In the genomic region with DNA sequence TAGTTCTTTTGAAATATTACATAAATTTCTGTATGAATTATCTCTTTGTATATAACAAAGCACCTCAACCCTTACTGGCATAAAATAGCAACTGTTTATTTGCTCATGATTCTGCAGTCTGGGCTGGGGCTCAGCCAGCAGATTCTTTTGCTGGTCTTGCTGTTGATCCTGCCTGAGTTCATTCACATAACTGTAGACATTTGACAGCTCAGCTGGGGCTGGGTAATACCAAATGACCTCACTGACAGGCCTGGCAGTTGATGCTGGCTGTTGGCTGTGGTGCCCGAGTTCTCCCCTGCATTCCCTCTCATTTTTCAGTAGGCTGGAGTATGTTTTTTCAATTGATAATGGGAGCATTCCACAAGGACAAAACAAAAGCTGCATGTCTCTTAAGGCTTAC, we compare ENCODE assay signal across 13 cellular contexts.
DNase-seq lines count a peak whose midpoint lies in the region; ATAC-seq and TF ChIP-seq lines count a peak whose summit lies in the region.
"Had no signal": no experiment of that assay in that cellular context is flagged by ENCODE, and none has a peak within 500 bp of the region (broad histone marks: within the 10 kb centered on the region; RNA-seq: fewer than 3 reads in every experiment).

No MANE protein-coding gene starts in this region.

- TF ChIP-seq CTCF in thoracic aorta (IDR thresholded peaks at IDR 0.05) = no peak

- in situ Hi-C loops in GM23248 (cut with MboI) = no loop called here

- DNase-seq in NCI-H82 (lab: John Stamatoyannopoulos, UW) = peak; percentile 25
- no peak for DNase-seq in NCI-H82 treated with DMSO at 0.1 percent for 48 hours (lab: John Stamatoyannopoulos, UW; ENCODE audit: unreplicated experiment)
- DNase-seq in dedifferentiated amniotic fluid mesenchymal stem cell (ENCODE audit: extremely low spot score) = peak; percentile 65
- peak; percentile 14 for DNase-seq in iPS-NIHi11 (ENCODE audit: low spot score)
- DNase-seq in thoracic aorta (ENCODE audit: low spot score) = no peak
- DNase-seq in erythroblast (lab: John Stamatoyannopoulos, UW) = no peak
- no peak for DNase-seq in GM23248
- DNase-seq: activated gamma-delta T cell treated with Interleukin-2 at 50 U/mL for 16 hours, Kasumi-1, NCI-H187, NCI-H748 treated with DMSO at 0.1 percent for 48 hours had no signal

- no peaks in the 10 kb centered on the region for H3K79me2 ChIP-seq in GM23248 (ENCODE audit: insufficient read depth)

- H3K27ac ChIP-seq in thoracic aorta = no peak overlapping the region
- no peak overlapping the region for H3K27ac ChIP-seq in GM23248
- H3K27ac ChIP-seq: suprapubic skin had no signal

- H3K9ac ChIP-seq in GM23248 = no peak overlapping the region

- H3K27me3 ChIP-seq in thoracic aorta (replicated peaks; ENCODE audit: insufficient read depth) (no peaks in the 10 kb centered on the region), GM23248 (replicated peaks; ENCODE audit: insufficient read depth) (no peaks in the 10 kb centered on the region)
- H3K27me3 ChIP-seq: suprapubic skin had no signal

- H3K4me3 ChIP-seq in thoracic aorta (no peak overlapping the region), GM23248 (no peak overlapping the region)
- H3K4me3 ChIP-seq: suprapubic skin had no signal

- H3K9me3 ChIP-seq in thoracic aorta = no peaks in the 10 kb centered on the region
- H3K9me3 ChIP-seq in GM23248 (ENCODE audit: low read depth) = no peaks in the 10 kb centered on the region
- H3K9me3 ChIP-seq: suprapubic skin had no signal

- H3K4me1 ChIP-seq in thoracic aorta (ENCODE audit: control insufficient read depth in 1 of 2, low read depth in 2 of 2) (no peaks in the 10 kb centered on the region), GM23248 (ENCODE audit: insufficient read depth) (no peaks in the 10 kb centered on the region)
- H3K4me1 ChIP-seq: suprapubic skin had no signal

- ATAC-seq in thoracic aorta (ENCODE audit: insufficient number of reproducible peaks, low FRiP score, low read depth) (peak; percentile 52), GM19467 (IDR thresholded peaks at IDR 0.05; ENCODE audit: unreplicated experiment) (no peak)

- no peaks in the 10 kb centered on the region for H3K36me3 ChIP-seq in thoracic aorta
- no peaks in the 10 kb centered on the region for H3K36me3 ChIP-seq in GM23248 (ENCODE audit: low read depth)
- H3K36me3 ChIP-seq: suprapubic skin had no signal

- 4 to 6% methylated on average over 1 of the region's 1 CpG for WGBS in GM23248 (ENCODE audit: low coverage in 1 of 2, low lambda C conversion rate in 2 of 2, missing lambda C conversion rate in 2 of 2), 2 experiments

- H3K9me2 ChIP-seq in GM23248 (ENCODE audit: insufficient read depth) = no peaks in the 10 kb centered on the region

- no peaks in the 10 kb centered on the region for H4K20me1 ChIP-seq in GM23248 (ENCODE audit: insufficient read depth)

- TF ChIP-seq POLR2A in erythroblast (IDR thresholded peaks at IDR 0.05; ENCODE audit: low read length) = no peak

- no peaks in the 10 kb centered on the region for H3F3A ChIP-seq in GM23248 (ENCODE audit: insufficient read depth)

- H2AFZ ChIP-seq in GM23248 = no peak overlapping the region

- no peak overlapping the region for H3K4me2 ChIP-seq in GM23248 (ENCODE audit: unreplicated experiment)

Comparison
In these comparisons a context has a peak if more than half of its experiments do, and no peak if none do; other contexts are left out.
1. DNase-seq: peak in NCI-H82 (single experiment), dedifferentiated amniotic fluid mesenchymal stem cell (single experiment) and iPS-NIHi11 (single experiment); none in NCI-H82 treated with DMSO at 0.1 percent for 48 hours (single experiment), thoracic aorta (single experiment), erythroblast (0 of 2) and GM23248 (single experiment).